8 cellular contexts compared by ENCODE assay signal in genomic region chr15:40323239-40323952, GRCh38. TPM values are rescaled to one million over a fixed set of nuclear protein-coding genes. Genes with fewer than 3 reads are reported as not detected.
DNase-seq lines count a peak whose midpoint lies in the region; ATAC-seq and TF ChIP-seq lines count a peak whose summit lies in the region.

TSS of gene INAFM2 (plus strand) at chr15:40323692. CDS start at chr15:40324056, 364 bp downstream.

- TF ChIP-seq CTCF in BE2C (IDR thresholded peaks at IDR 0.05; ENCODE audit: low read depth, low read length) (peak; percentile 64), choroid plexus epithelial cell (conservative IDR thresholded peaks at IDR 0.05; ENCODE audit: low read depth, low read length) (peak; percentile 63)

- DNase-seq in BE2C (peak; percentile 96), NCI-H524 (lab: John Stamatoyannopoulos, UW) (peak; percentile 97 to 98), choroid plexus epithelial cell (ENCODE audit: low read depth) (peak; percentile 97)
- peak; percentile 92 for DNase-seq in activated CD4-positive, alpha-beta T cell treated with anti-CD3 and anti-CD28 coated beads for 36 hours
- peak; percentile 83 to 89 for DNase-seq in stimulated activated CD4-positive, alpha-beta T cell treated with anti-CD3 and anti-CD28 coated beads, Interleukin-1b, Interleukin-23, amount 100 ng/mL, for 4 hours (ENCODE audit: low read depth in 2 of 2)

- peak within 1 kb of the TSS; percentile 71 for H3K4me3 Mint-ChIP-seq in activated CD4-positive, alpha-beta T cell treated with anti-CD3 and anti-CD28 coated beads for 36 hours

- no peaks in the 10 kb centered on the region for H3K9me3 ChIP-seq in BE2C

- H3K27me3 Mint-ChIP-seq in activated CD4-positive, alpha-beta T cell treated with anti-CD3 and anti-CD28 coated beads for 36 hours = no peaks in the 10 kb centered on the region

- H3K27ac Mint-ChIP-seq in activated CD4-positive, alpha-beta T cell treated with anti-CD3 and anti-CD28 coated beads for 36 hours = no peak within 1 kb of the TSS

- POLR2A ChIA-PET in activated CD4-positive, alpha-beta T cell treated with anti-CD3 and anti-CD28 coated beads for 36 hours (lab: Charles Lee) = interaction anchor here (0.8 to 1.5 kb wide), 3 partner anchors 15 to 276 kb away, joined by 3 to 7 read pairs (median 3); no protein-coding TSS in a partner anchor

- peaks cover 5% of the 10 kb centered on the region; the same call in 1 of the 2 replicates for H3K36me3 ChIP-seq in BE2C

- peak; percentile 87 for ATAC-seq in HG03439 (IDR thresholded peaks at IDR 0.05; ENCODE audit: unreplicated experiment)
- peak; percentile 87 for ATAC-seq in activated CD4-positive, alpha-beta T cell treated with anti-CD3 and anti-CD28 coated beads for 36 hours

- TF ChIP-seq POLR2A in GM19193 (IDR thresholded peaks at IDR 0.05; ENCODE audit: extremely low read depth, insufficient read depth, insufficient read length) = peak; percentile 29

- peaks cover 25% of the 10 kb centered on the region for H3K4me1 Mint-ChIP-seq in activated CD4-positive, alpha-beta T cell treated with anti-CD3 and anti-CD28 coated beads for 36 hours

- H3K27me3 ChIP-seq in BE2C (no peaks in the 10 kb centered on the region), layer of hippocampus (ENCODE audit: control insufficient read depth, insufficient read depth, low read length) (no peaks in the 10 kb centered on the region)

- peaks cover 4% of the 10 kb centered on the region for H3K36me3 Mint-ChIP-seq in activated CD4-positive, alpha-beta T cell treated with anti-CD3 and anti-CD28 coated beads for 36 hours (ENCODE audit: low read depth)

- H3K27ac ChIP-seq in layer of hippocampus (ENCODE audit: low read depth, low read length) = peak within 1 kb of the TSS; percentile 44

- peaks cover 6% of the 10 kb centered on the region for H3K4me1 ChIP-seq in BE2C

- H3K4me3 ChIP-seq in BE2C (ENCODE audit: low read depth, low read length) = peak within 1 kb of the TSS; percentile 67
- peak within 1 kb of the TSS; percentile 73 for H3K4me3 ChIP-seq in choroid plexus epithelial cell (ENCODE audit: low read depth, low read length)

- intact Hi-C loops in activated CD4-positive, alpha-beta T cell treated with anti-CD3 and anti-CD28 coated beads for 36 hours (cut with DNase I, micrococcal nuclease) = loop anchor here (1.0 to 5.0 kb wide), 16 partner anchors 15 to 909 kb away; partner anchors contain the start of genes ANKRD63 (in 1 of the 2), BAHD1 (in 1 of the 2), CCDC32 (in 1 of the 2) and CHP1 (in 1 of the 2)

- H3K9me3 Mint-ChIP-seq in activated CD4-positive, alpha-beta T cell treated with anti-CD3 and anti-CD28 coated beads for 36 hours (ENCODE audit: low read depth) = no peaks in the 10 kb centered on the region

- CTCF ChIA-PET in activated CD4-positive, alpha-beta T cell treated with anti-CD3 and anti-CD28 coated beads for 36 hours (lab: Charles Lee) = interaction anchor here (0.6 to 21.7 kb wide), 14 partner anchors 8 to 278 kb away, joined by 3 to 393 read pairs (median 4); partner anchors contain the start of genes CCDC9B, DISP2 and PLCB2

RNA-seq across cellular contexts. Expression of gene INAFM2, which starts in this region (rescaled TPM):
- polyA plus RNA-seq in BE2C (2012; ENCODE audit: insufficient read depth, insufficient read length, low read depth) = 51.0 TPM
- total RNA-seq in activated CD4-positive, alpha-beta T cell treated with anti-CD3 and anti-CD28 coated beads for 36 hours = 10 to 100 TPM in 1 of 2 experiments, 1 to 10 TPM in 1; 9.9 to 11.2 TPM

Comparison
In these comparisons a context has a peak if more than half of its experiments do, and no peak if none do; other contexts are left out.
1. Peak in every context shown above with its lines: DNase-seq, ATAC-seq, H3K4me3 ChIP-seq and H3K27ac ChIP-seq.